ENCODE assay signal across 1 cellular context in genomic region chr19:36997152-36997842, GRCh38.
TF ChIP-seq lines count a peak whose summit lies in the region.

No MANE protein-coding gene starts in this region.

TF ChIP-seq in SK-N-SH treated with all-trans-retinoic acid at 6 μM for 48 hours, 23 proteins besides CTCF, POLR2A, EP300 and RAD21 (continued from another document):
- TF ChIP-seq PATZ1 (CRISPR knock-in tag; IDR thresholded peaks at IDR 0.05; ENCODE audit: borderline replicate concordance): no peak
